10 cellular contexts compared by ENCODE assay signal in the genomic region with DNA sequence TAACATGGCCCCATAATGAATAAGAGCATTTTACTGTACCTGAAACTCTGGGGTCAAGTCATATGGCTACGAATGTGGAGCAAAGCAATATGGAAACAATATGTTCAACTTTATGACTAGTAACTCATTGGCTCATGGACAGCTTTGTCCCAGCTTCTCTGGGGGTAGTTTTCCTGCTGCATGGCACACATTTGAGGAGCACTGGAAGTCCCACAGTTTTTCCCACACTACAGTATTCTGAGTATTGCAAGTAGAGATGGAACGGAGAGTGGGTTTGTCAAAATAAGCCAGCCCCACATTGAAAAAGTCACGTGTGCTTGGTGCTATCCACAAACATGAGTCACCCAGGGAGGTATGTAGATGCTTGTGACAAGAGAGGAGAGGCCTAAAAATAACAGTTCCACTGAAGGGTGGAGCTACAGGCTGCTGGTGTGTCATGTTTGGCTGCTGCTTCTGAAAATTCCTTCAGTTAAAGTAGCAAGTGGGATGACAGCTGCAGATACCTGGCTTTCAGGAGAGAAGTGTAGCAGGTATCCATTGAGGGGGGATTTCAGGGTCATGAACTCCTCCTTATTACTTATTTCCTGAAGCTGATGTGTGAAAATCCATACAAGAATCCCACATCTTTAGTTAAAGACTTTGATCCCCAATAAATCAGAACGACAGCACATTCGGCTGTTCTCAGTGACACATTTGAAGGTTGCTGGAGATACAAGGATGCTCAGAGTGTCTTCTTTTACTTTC. TPM values are rescaled to one million over a fixed set of nuclear protein-coding genes. Genes with fewer than 3 reads are reported as not detected.
DNase-seq lines count a peak whose midpoint lies in the region; ATAC-seq and TF ChIP-seq lines count a peak whose summit lies in the region.
"Had no signal": no experiment of that assay in that cellular context is flagged by ENCODE, and none has a peak within 500 bp of the region (broad histone marks: within the 10 kb centered on the region; RNA-seq: fewer than 3 reads in every experiment).

No MANE protein-coding gene starts in this region.

- intact Hi-C loops in Calu3 (cut with micrococcal nuclease; ENCODE audit: unreplicated experiment) = loop anchor here (1.0 to 10.0 kb wide), 6 partner anchors 85 to 551 kb away; no protein-coding TSS in a partner anchor

- H3K36me3 Mint-ChIP-seq in Calu3 (ENCODE audit: insufficient read depth, unreplicated experiment) (peaks cover 38% of the 10 kb centered on the region), progenitor cell of endocrine pancreas (ENCODE audit: insufficient read depth) (no peaks in the 10 kb centered on the region)

- no peaks in the 10 kb centered on the region for H3K27me3 Mint-ChIP-seq in Calu3 (ENCODE audit: unreplicated experiment)
- H3K27me3 Mint-ChIP-seq in progenitor cell of endocrine pancreas = peaks cover 5% of the 10 kb centered on the region
- H3K27me3 Mint-ChIP-seq: dendritic cell treated with granulocyte-macrophage colony-stimulating factor and Interleukin-4, amounts not matched to agents 40 ng/mL and 50 ng/mL, for 4 days had no signal

- H3K9me3 Mint-ChIP-seq in Calu3 (ENCODE audit: low read depth, unreplicated experiment) = peaks cover 10% of the 10 kb centered on the region
- H3K9me3 Mint-ChIP-seq in progenitor cell of endocrine pancreas (ENCODE audit: low read depth) = peaks cover 7% of the 10 kb centered on the region
- H3K9me3 Mint-ChIP-seq: dendritic cell treated with granulocyte-macrophage colony-stimulating factor and Interleukin-4, amounts not matched to agents 40 ng/mL and 50 ng/mL, for 4 days had no signal

- H3K4me1 Mint-ChIP-seq in Calu3 (ENCODE audit: low read depth, unreplicated experiment) (peaks cover 71% of the 10 kb centered on the region), progenitor cell of endocrine pancreas (ENCODE audit: low read depth) (peaks cover 57% of the 10 kb centered on the region)

- H3K27ac Mint-ChIP-seq in Calu3 (ENCODE audit: unreplicated experiment) (peak overlapping the region; percentile 100), progenitor cell of endocrine pancreas (peak overlapping the region; percentile 37)
- H3K27ac Mint-ChIP-seq: dendritic cell treated with granulocyte-macrophage colony-stimulating factor and Interleukin-4, amounts not matched to agents 40 ng/mL and 50 ng/mL, for 4 days had no signal

- CTCF ChIA-PET in Calu3 (lab: Charles Lee) = interaction anchor here (0.9 to 1.6 kb wide), 8 partner anchors 31 to 119 kb away, joined by 3 to 8 read pairs (median 3); no protein-coding TSS in a partner anchor

- TF ChIP-seq CTCF in Calu3 (IDR thresholded peaks at IDR 0.05; ENCODE audit: unreplicated experiment) = no peak
- TF ChIP-seq CTCF in progenitor cell of endocrine pancreas (IDR thresholded peaks at IDR 0.05; ENCODE audit: unreplicated experiment) = no peak

- DNase-seq in Calu3 = peak; percentile 70
- peak; percentile 88 for DNase-seq in fibroblast of peridontal ligament (ENCODE audit: extremely low read depth)
- DNase-seq in progenitor cell of endocrine pancreas (ENCODE audit: low spot score, unreplicated experiment) = no peak
- no peak for DNase-seq in T-helper 9 cell
- DNase-seq in NCI-H1417 (lab: John Stamatoyannopoulos, UW) = no peak
- DNase-seq: NCI-H526 had no signal

- ATAC-seq in HG03457 (IDR thresholded peaks at IDR 0.05; ENCODE audit: unreplicated experiment) (no peak), GM21717 (IDR thresholded peaks at IDR 0.05; ENCODE audit: unreplicated experiment) (no peak)

- H3K4me3 Mint-ChIP-seq in Calu3 (ENCODE audit: low read depth, unreplicated experiment) = peak overlapping the region; percentile 64
- H3K4me3 Mint-ChIP-seq in progenitor cell of endocrine pancreas (ENCODE audit: low read depth) = no peak overlapping the region
- H3K4me3 Mint-ChIP-seq: dendritic cell treated with granulocyte-macrophage colony-stimulating factor and Interleukin-4, amounts not matched to agents 40 ng/mL and 50 ng/mL, for 4 days had no signal

- no TSS peak for BruUV-seq in Calu3 (replicated peaks; lab: Mats Ljungman, UMichigan)

TF ChIP-seq in PFSK-1, 5 proteins besides CTCF, POLR2A, EP300 and RAD21:
- TF ChIP-seq SIN3A (IDR thresholded peaks at IDR 0.05; ENCODE audit: borderline replicate concordance, insufficient read depth, low read length) = peak; percentile 45; the same call in 1 of the 2 replicates
- no peak for TF ChIP-seq TAF1 (IDR thresholded peaks at IDR 0.05; ENCODE audit: borderline replicate concordance, insufficient read depth, low read length)

RNA-seq across cellular contexts. Expression of a gene that starts 48.3 kb away (rescaled TPM):
- not detected in 2 replicates for total RNA-seq in Calu3 (2022)
- not detected for polyA plus RNA-seq in PFSK-1 (2012; ENCODE audit: insufficient read length, low read depth)
- not detected in 2 replicates for total RNA-seq in progenitor cell of endocrine pancreas

Comparison
In these comparisons a context has a peak if more than half of its experiments do, and no peak if none do; other contexts are left out.
1. DNase-seq: peak in Calu3 (single experiment) and fibroblast of peridontal ligament (single experiment); none in progenitor cell of endocrine pancreas (single experiment), T-helper 9 cell (single experiment) and NCI-H1417 (0 of 3).